In genomic region chr6:18314317-18314997, GRCh38 we compare ENCODE assay signal across 1 cellular context.
TF ChIP-seq lines count a peak whose summit lies in the region.

No MANE protein-coding gene starts in this region.

TF ChIP-seq in HepG2, 621 proteins besides CTCF, POLR2A, EP300 and RAD21 (continued from another document):
- no peak for TF ChIP-seq THAP7 (CRISPR knock-in tag; IDR thresholded peaks at IDR 0.05)
- TF ChIP-seq RERE (CRISPR knock-in tag; IDR thresholded peaks at IDR 0.05; ENCODE audit: low read depth) = no peak
